Comparison of ENCODE assay signal across 8 cellular contexts in the genomic region with DNA sequence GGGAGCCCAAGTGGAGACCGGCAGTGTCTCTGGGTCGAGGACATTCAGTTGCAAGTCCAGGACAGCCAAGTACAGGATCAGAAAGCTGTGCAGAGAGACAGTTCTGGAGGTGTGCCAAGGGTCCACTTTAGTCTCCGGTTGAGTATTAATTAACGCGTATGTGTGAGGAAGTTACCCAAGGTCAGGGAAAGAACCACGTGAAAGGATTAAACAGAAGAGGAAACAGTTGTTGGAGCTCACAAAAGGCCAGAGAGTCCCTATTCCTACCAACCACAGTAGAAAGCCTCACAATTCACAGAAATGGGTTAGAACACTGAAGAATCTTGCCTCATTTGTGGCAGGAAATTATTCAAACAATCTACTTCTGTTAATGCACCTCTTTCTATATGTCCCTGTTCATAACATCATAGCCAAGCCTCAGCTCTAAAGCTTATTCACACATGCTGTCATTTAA. TPM values are rescaled to one million over a fixed set of nuclear protein-coding genes. Genes with fewer than 3 reads are reported as not detected.
DNase-seq lines count a peak whose midpoint lies in the region; ATAC-seq, FAIRE-seq and TF ChIP-seq lines count a peak whose summit lies in the region.

No MANE protein-coding gene starts in this region.

- H3K79me2 ChIP-seq in GM23338 (replicated peaks; ENCODE audit: insufficient read depth) = no peaks in the 10 kb centered on the region
- no peaks in the 10 kb centered on the region for H3K79me2 ChIP-seq in endothelial cell of umbilical vein (ENCODE audit: control insufficient read depth, insufficient read depth, low read length)

- no peaks in the 10 kb centered on the region for H3K9me3 ChIP-seq in BLaER1 treated with 17β-estradiol and CSF1 and Interleukin-3, amounts not matched to agents 10 nM and 100 nM (replicated peaks in 1 of 11)
- no peaks in the 10 kb centered on the region for H3K9me3 ChIP-seq in endothelial cell of umbilical vein (replicated peaks; ENCODE audit: control insufficient read depth, insufficient read depth, low read length)
- no peaks in the 10 kb centered on the region for H3K9me3 ChIP-seq in spleen

- H3K27ac Mint-ChIP-seq in GM23338 = no peak overlapping the region

- peak overlapping the region in 8 of 11 experiments; percentile 12 to 97 (median 78); a peak in 14 of 22 replicates for H3K27ac ChIP-seq in BLaER1 treated with 17β-estradiol and CSF1 and Interleukin-3, amounts not matched to agents 10 nM and 100 nM
- H3K27ac ChIP-seq in GM23338 (ENCODE audit: low read depth) (no peak overlapping the region), endothelial cell of umbilical vein (ENCODE audit: insufficient read depth, low read depth, low read length) (no peak overlapping the region), spleen (peak overlapping the region; percentile 32 to 91 (median 86))

- DNase-seq in GM23338 (ENCODE audit: low spot score) (no peak), NCI-H510A treated with DMSO at 0.1 percent for 48 hours (lab: John Stamatoyannopoulos, UW) (peak; percentile 75), endothelial cell of umbilical vein (ENCODE audit: low read depth, low spot score) (peak; percentile 49), spleen (peak; percentile 76), GM20000 (ENCODE audit: low spot score) (no peak), omental fat pad (ENCODE audit: low spot score) (no peak)
- DNase-seq in NK-92 treated with Interleukin-12 subunit alpha and Interleukin-12 subunit beta, amount 100 ng/mL, for 24 hours (lab: John Stamatoyannopoulos, UW) = no peak

- no peak overlapping the region for H3K4me3 Mint-ChIP-seq in GM23338

- H3K4me1 Mint-ChIP-seq in GM23338 = peaks cover 2% of the 10 kb centered on the region

- POLR2A ChIA-PET in endothelial cell of umbilical vein (lab: Charles Lee) = no interaction called here

- no peaks in the 10 kb centered on the region for H3K9me1 ChIP-seq in endothelial cell of umbilical vein (replicated peaks; ENCODE audit: control insufficient read depth, extremely low read depth, insufficient read depth, low read length)

- TF ChIP-seq POLR2A in endothelial cell of umbilical vein (IDR thresholded peaks at IDR 0.05; ENCODE audit: low read depth, low read length) (no peak), spleen (IDR thresholded peaks at IDR 0.05) (no peak)

- H2AFZ ChIP-seq in GM23338 (peak overlapping the region; percentile 72; the same call in 1 of the 2 replicates), endothelial cell of umbilical vein (ENCODE audit: low read depth, low read length) (no peak overlapping the region)

- no peaks in the 10 kb centered on the region for H3K9me2 ChIP-seq in GM23338 (ENCODE audit: insufficient read depth)

- no peaks in the 10 kb centered on the region for H3K36me3 Mint-ChIP-seq in GM23338 (ENCODE audit: low read depth)

- no peaks in the 10 kb centered on the region for H3K27me3 Mint-ChIP-seq in GM23338 (ENCODE audit: insufficient read depth, low read depth, poor library complexity)

- dilution Hi-C loops in endothelial cell of umbilical vein (cut with MboI; ENCODE audit: extremely low pct_ligation_motif_present, low sequenced_read_pairs) = no loop called here

- no peaks in the 10 kb centered on the region for H3K27me3 ChIP-seq in BLaER1 treated with 17β-estradiol and CSF1 and Interleukin-3, amounts not matched to agents 10 nM and 100 nM
- H3K27me3 ChIP-seq in GM23338 (ENCODE audit: insufficient read depth) (no peaks in the 10 kb centered on the region), endothelial cell of umbilical vein (ENCODE audit: control insufficient read depth in 2 of 2, insufficient read depth in 2 of 2, low read length in 2 of 2) (peaks cover 4 to 12% of the 10 kb centered on the region in 2 experiments), spleen (replicated peaks in 1 of 7) (no peaks in the 10 kb centered on the region)

- TF ChIP-seq CTCF in GM23338 (conservative IDR thresholded peaks at IDR 0.05; ENCODE audit: low read depth in 2 of 2) (no peak), endothelial cell of umbilical vein (IDR thresholded peaks at IDR 0.05; ENCODE audit: extremely low read depth in 1 of 2, insufficient read depth in 1 of 2, low read depth in 1 of 2, low read length in 2 of 2) (no peak), spleen (IDR thresholded peaks at IDR 0.05 in 8 of 11, conservative IDR thresholded peaks at IDR 0.05 in 3 of 11) (no peak), GM20000 (IDR thresholded peaks at IDR 0.05; ENCODE audit: extremely low read depth, missing control alignments) (no peak), omental fat pad (IDR thresholded peaks at IDR 0.05) (no peak)

- ATAC-seq in GM23338 = no peak
- ATAC-seq in omental fat pad (ENCODE audit: low FRiP score) = no peak

- H3K4me2 ChIP-seq in BLaER1 treated with 17β-estradiol and CSF1 and Interleukin-3, amounts not matched to agents 10 nM and 100 nM = peak overlapping the region in 10 of 11 experiments; percentile 10 to 80 (median 54); a peak in 19 of 22 replicates
- H3K4me2 ChIP-seq in GM23338 (no peak overlapping the region), endothelial cell of umbilical vein (ENCODE audit: insufficient read depth, low read length) (no peak overlapping the region)

- CTCF ChIA-PET in endothelial cell of umbilical vein (lab: Charles Lee) = interaction anchor here (0.6 to 1.5 kb wide), 4 partner anchors 13 to 166 kb away, joined by 3 to 5 read pairs (median 4); no protein-coding TSS in a partner anchor

- H4K20me1 ChIP-seq in BLaER1 treated with 17β-estradiol and CSF1 and Interleukin-3, amounts not matched to agents 10 nM and 100 nM = no peaks in the 10 kb centered on the region
- H4K20me1 ChIP-seq in GM23338 (replicated peaks; ENCODE audit: insufficient read depth) (no peaks in the 10 kb centered on the region), endothelial cell of umbilical vein (replicated peaks; ENCODE audit: control insufficient read depth, extremely low read depth, insufficient read depth, low read length) (no peaks in the 10 kb centered on the region)

- no peaks in the 10 kb centered on the region; the same call in 2 of the 3 replicates for H3K9me3 Mint-ChIP-seq in GM23338

- WGBS in spleen, 5 donors = 10 to 29% (median 17%) methylated on average over 6 of the region's 6 CpGs

- H3K4me3 ChIP-seq in BLaER1 treated with 17β-estradiol and CSF1 and Interleukin-3, amounts not matched to agents 10 nM and 100 nM = no peak overlapping the region
- H3K4me3 ChIP-seq in GM23338 (no peak overlapping the region), endothelial cell of umbilical vein (replicated peaks in 1 of 3; ENCODE audit: insufficient read depth in 1 of 3, low read depth in 1 of 3, low read length in 3 of 3) (no peak overlapping the region), spleen (peak overlapping the region in 1 of 8 donors; percentile 45)

- H3K9ac ChIP-seq in BLaER1 treated with 17β-estradiol and CSF1 and Interleukin-3, amounts not matched to agents 10 nM and 100 nM = peak overlapping the region in 5 of 11 experiments; percentile 45 to 88 (median 73); a peak in 10 of 22 replicates
- no peak overlapping the region for H3K9ac ChIP-seq in endothelial cell of umbilical vein (replicated peaks; ENCODE audit: extremely low read depth, insufficient read depth, low read length)

- H3K4me1 ChIP-seq in BLaER1 treated with 17β-estradiol and CSF1 and Interleukin-3, amounts not matched to agents 10 nM and 100 nM = peaks cover 11 to 99% (median 40%) of the 10 kb centered on the region in 10 experiments; a peak in 19 of 20 replicates
- H3K4me1 ChIP-seq in GM23338 (ENCODE audit: insufficient read depth) (no peaks in the 10 kb centered on the region), endothelial cell of umbilical vein (ENCODE audit: control insufficient read depth, extremely low read depth, insufficient read depth, low read length) (no peaks in the 10 kb centered on the region), spleen (peaks cover 10 to 57% (median 19%) of the 10 kb centered on the region in 6 donors)

- no TSS peak for BruUV-seq in endothelial cell of umbilical vein (replicated peaks; lab: Mats Ljungman, UMichigan)

- no peaks in the 10 kb centered on the region for H3F3A ChIP-seq in GM23338 (replicated peaks; ENCODE audit: low read depth)

- no peaks in the 10 kb centered on the region for H3K36me3 ChIP-seq in BLaER1 treated with 17β-estradiol and CSF1 and Interleukin-3, amounts not matched to agents 10 nM and 100 nM
- H3K36me3 ChIP-seq in GM23338 (ENCODE audit: insufficient read depth) (no peaks in the 10 kb centered on the region), endothelial cell of umbilical vein (ENCODE audit: control insufficient read depth in 2 of 2, extremely low read depth in 1 of 2, insufficient read depth in 2 of 2, low read length in 2 of 2) (no peaks in the 10 kb centered on the region), spleen (no peaks in the 10 kb centered on the region)

- no peak for FAIRE-seq in endothelial cell of umbilical vein (lab: Jason Lieb, UNC)

- intact Hi-C loops in endothelial cell of umbilical vein (cut with micrococcal nuclease) (no loop called here), spleen (cut with DNase I; ENCODE audit: low total_unique reads) (no loop called here)

TF ChIP-seq in endothelial cell of umbilical vein, 7 proteins besides CTCF, POLR2A, EP300 and RAD21:
- TF ChIP-seq POLR2AphosphoS5 (IDR thresholded peaks at IDR 0.05; ENCODE audit: insufficient read depth, low read depth, low read length) (no peak), EZH2 (IDR thresholded peaks at IDR 0.05; ENCODE audit: borderline replicate concordance, low read depth, low read length, severe bottlenecking) (no peak)

RNA-seq across cellular contexts. Expression of a gene that starts 17.9 kb away (rescaled TPM):
- total RNA-seq in GM23338 (2014; rRNA removed; shearing (Covaris generic)) = 28.8 and 31.3 TPM in 2 replicates
- 27.3 and 29.0 TPM in 2 replicates for polyA plus RNA-seq in GM23338 (2016; fragmentation: Nextera tagmentation; extraction: Ambion mirVana)
- total RNA-seq in endothelial cell of umbilical vein = 0.18 and 0.20 TPM in 2 replicates
- polyA plus RNA-seq in endothelial cell of umbilical vein = 0.03 TPM in 1 of 2 replicates, not detected in the other
- polyA plus RNA-seq in endothelial cell of umbilical vein (2011; cell fraction: cytosol; rRNA removed) = 0.05 and 0.08 TPM in 2 replicates
- polyA plus RNA-seq in endothelial cell of umbilical vein (2011; cell fraction: nucleus; rRNA removed) = not detected in 2 replicates
- polyA plus RNA-seq in endothelial cell of umbilical vein (2012) = not detected in 2 replicates
- 0.19 TPM in 1 of 2 replicates, not detected in the other for polyA minus RNA-seq in endothelial cell of umbilical vein
- polyA minus RNA-seq in endothelial cell of umbilical vein (2011; cell fraction: cytosol; rRNA and poly(A)+ RNA removed) = not detected
- polyA minus RNA-seq in endothelial cell of umbilical vein (2011; cell fraction: nucleus; rRNA and poly(A)+ RNA removed) = not detected in 2 replicates
- 1 to 10 TPM; 1.1 to 8.1 (median 4.7) TPM for total RNA-seq in spleen
- polyA plus RNA-seq in spleen = under 1 TPM; 0.38 to 0.87 (median 0.70) TPM
- 1 to 10 TPM; 1.1 to 6.0 (median 1.3) TPM for total RNA-seq in omental fat pad

Comparison
In these comparisons a context has a peak if more than half of its experiments do, and no peak if none do; other contexts are left out.
1. H3K27ac ChIP-seq: peak in BLaER1 treated with 17β-estradiol and CSF1 and Interleukin-3, amounts not matched to agents 10 nM and 100 nM (8 of 11) and spleen (8 of 8); none in GM23338 (single experiment) and endothelial cell of umbilical vein (single experiment).
2. H3K4me2 ChIP-seq: peak in BLaER1 treated with 17β-estradiol and CSF1 and Interleukin-3, amounts not matched to agents 10 nM and 100 nM (10 of 11); none in GM23338 (single experiment) and endothelial cell of umbilical vein (single experiment).
3. DNase-seq: peak in NCI-H510A treated with DMSO at 0.1 percent for 48 hours (single experiment), endothelial cell of umbilical vein (single experiment) and spleen (single experiment); none in GM23338 (single experiment), NK-92 treated with Interleukin-12 subunit alpha and Interleukin-12 subunit beta, amount 100 ng/mL, for 24 hours (single experiment), GM20000 (single experiment) and omental fat pad (single experiment).